ENCODE assay signal across 16 cellular contexts in the genomic region with DNA sequence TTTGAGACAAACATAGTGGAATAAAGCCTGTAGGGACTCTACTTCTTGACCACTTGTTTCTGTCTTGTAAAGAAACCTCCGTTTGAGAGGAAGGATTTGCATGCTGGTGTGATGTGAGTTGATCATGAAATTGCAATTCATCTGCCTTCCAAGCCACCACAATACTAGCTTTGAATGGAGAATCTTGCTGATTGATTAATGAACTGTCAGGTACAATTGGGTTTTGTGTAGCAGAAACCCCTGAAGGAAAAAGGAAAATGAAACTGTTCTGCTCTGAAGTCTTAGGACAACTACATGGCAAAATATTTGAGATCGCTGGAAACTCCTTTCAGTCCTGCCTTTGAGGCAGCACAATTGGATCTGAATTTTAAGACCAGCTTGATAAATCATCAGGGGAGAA.
DNase-seq lines count a peak whose midpoint lies in the region; ATAC-seq and TF ChIP-seq lines count a peak whose summit lies in the region.
"Had no signal": no experiment of that assay in that cellular context is flagged by ENCODE, and none has a peak within 500 bp of the region (broad histone marks: within the 10 kb centered on the region; RNA-seq: fewer than 3 reads in every experiment).

No MANE protein-coding gene starts in this region.

- peaks cover 58% of the 10 kb centered on the region for H3K4me1 Mint-ChIP-seq in mesothelial cell of epicardium

- H3K27ac Mint-ChIP-seq in mesothelial cell of epicardium, result peak overlapping the region; percentile 77
- H3K27ac Mint-ChIP-seq: HFFc6 had no signal

- peaks cover 28% of the 10 kb centered on the region for H3K36me3 Mint-ChIP-seq in mesothelial cell of epicardium

- peak; percentile 59 for DNase-seq in COLO829 (ENCODE audit: low spot score)
- DNase-seq in SK-MEL-5 (ENCODE audit: low read depth, low spot score), result peak; percentile 75
- DNase-seq in epidermal melanocyte (ENCODE audit: insufficient read length, low spot score), result peak; percentile 51
- no peak for DNase-seq in mesothelial cell of epicardium (ENCODE audit: low spot score in 2 of 2, unreplicated experiment in 2 of 2)
- DNase-seq in iPS-NIHi11 (ENCODE audit: low spot score), result no peak
- no peak for DNase-seq in activated CD4-positive, alpha-beta T cell treated with anti-CD3 and anti-CD28 coated beads for 4 hours
- DNase-seq in DMS 273 treated with DMSO at 0.1 percent for 48 hours (lab: John Stamatoyannopoulos, UW), result no peak
- DNase-seq: 8988T, AML-193, Calu3, DMS79, EL, HCEC 1CT, HFFc6 had no signal

- no peak overlapping the region for H3K4me3 Mint-ChIP-seq in mesothelial cell of epicardium
- H3K4me3 Mint-ChIP-seq: HFFc6 had no signal

- no peaks in the 10 kb centered on the region for H3K27me3 Mint-ChIP-seq in mesothelial cell of epicardium (ENCODE audit: low read depth)
- H3K27me3 Mint-ChIP-seq: CD4-positive, CD25-positive, alpha-beta regulatory T cell had no signal

- TF ChIP-seq CTCF in mesothelial cell of epicardium (IDR thresholded peaks at IDR 0.05; ENCODE audit: unreplicated experiment), result no peak

- no peaks in the 10 kb centered on the region for H3K9me3 Mint-ChIP-seq in mesothelial cell of epicardium
- H3K9me3 Mint-ChIP-seq: CD4-positive, CD25-positive, alpha-beta regulatory T cell; HFFc6 had no signal

- in situ Hi-C loops in SK-MEL-5 (cut with HindIII; ENCODE audit: low pct_unique_long_range_greater_than_20kb, low sequenced_read_pairs), result no loop called here

- no peak for ATAC-seq in HG03342 (IDR thresholded peaks at IDR 0.05; ENCODE audit: unreplicated experiment)

Comparison
In these comparisons a context has a peak if more than half of its experiments do, and no peak if none do; other contexts are left out.
1. DNase-seq: peak in COLO829 (single experiment), SK-MEL-5 (single experiment) and epidermal melanocyte (single experiment); none in mesothelial cell of epicardium (0 of 2), iPS-NIHi11 (single experiment), activated CD4-positive, alpha-beta T cell treated with anti-CD3 and anti-CD28 coated beads for 4 hours (0 of 2) and DMS 273 treated with DMSO at 0.1 percent for 48 hours (single experiment).